In genomic region chr13:99945515-99945914, GRCh38 we compare ENCODE assay signal across 2 cellular contexts. TPM values are rescaled to one million over a fixed set of nuclear protein-coding genes. Genes with fewer than 3 reads are reported as not detected.
"Had no signal": no experiment of that assay in that cellular context is flagged by ENCODE, and none has a peak within 500 bp of the region (broad histone marks: within the 10 kb centered on the region; RNA-seq: fewer than 3 reads in every experiment).

No MANE protein-coding gene starts in this region.

RNA-seq across cellular contexts. Expression of gene ZIC5, which starts 26.1 kb away (rescaled TPM):
- total RNA-seq: GM23248, HFFc6 had no signal

RNA-seq across cellular contexts. Expression of gene ZIC2, which starts 36.1 kb away (rescaled TPM):
- total RNA-seq: GM23248 had no signal
